Comparison of ENCODE assay signal across 8 cellular contexts in the genomic region with DNA sequence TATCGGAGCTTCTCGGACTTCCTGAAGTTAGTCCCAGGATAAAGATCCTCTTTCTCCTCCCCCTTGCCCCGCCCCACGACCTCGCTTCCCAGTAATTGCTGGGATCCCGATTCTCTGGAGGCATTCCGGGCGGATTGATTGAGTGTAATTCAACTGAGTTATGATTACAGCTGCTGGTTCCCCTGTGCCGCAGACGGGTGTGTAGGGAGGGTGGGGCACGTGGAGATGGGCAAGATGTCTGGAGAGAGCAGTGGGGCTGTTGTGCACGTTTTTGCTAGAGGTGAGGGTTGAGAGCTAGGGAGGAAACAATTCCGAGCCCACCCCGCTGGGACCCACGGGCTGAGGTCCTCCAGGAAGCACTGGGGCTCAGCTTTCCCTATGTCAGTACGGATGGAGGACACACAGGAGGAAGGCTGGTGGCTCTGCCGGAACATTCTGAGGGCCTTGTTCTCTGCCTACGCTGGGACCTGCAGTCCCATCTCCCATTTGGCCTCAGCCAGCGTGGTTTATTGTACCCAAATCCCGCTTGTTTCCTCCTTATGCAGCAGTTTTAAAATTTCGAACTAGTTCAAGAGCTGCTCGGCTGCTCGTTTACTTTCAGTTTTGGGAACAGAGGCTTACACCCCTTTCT. TPM values are rescaled to one million over a fixed set of nuclear protein-coding genes. Genes with fewer than 3 reads are reported as not detected.
A peak's percentile ranks its signal among the peaks of the same experiment; 100 is the strongest.
DNase-seq lines count a peak whose midpoint lies in the region; ATAC-seq and TF ChIP-seq lines count a peak whose summit lies in the region.

No MANE protein-coding gene starts in this region.

- 2% methylated on average over 23 of the region's 23 CpGs for WGBS in suprapubic skin

- no peak for TF ChIP-seq EP300 in suprapubic skin (IDR thresholded peaks at IDR 0.05)

- no peaks in the 10 kb centered on the region for H3K9me3 ChIP-seq in suprapubic skin

- peak; percentile 45 for ATAC-seq in activated CD4-positive, alpha-beta T cell treated with anti-CD3 and anti-CD28 coated beads for 36 hours
- peak; percentile 50 for ATAC-seq in activated CD8-positive, alpha-beta T cell treated with anti-CD3 and anti-CD28 coated beads, Interleukin-2, amount 10 ng/mL, durations not matched to agents 7 days and 5 days
- ATAC-seq in left colon (peak; percentile 23), HG03175 (IDR thresholded peaks at IDR 0.05; ENCODE audit: unreplicated experiment) (no peak), HG03108 (IDR thresholded peaks at IDR 0.05; ENCODE audit: unreplicated experiment) (no peak)

- H3K36me3 Mint-ChIP-seq in activated CD4-positive, alpha-beta T cell treated with anti-CD3 and anti-CD28 coated beads for 36 hours (ENCODE audit: low read depth) = peaks cover 3% of the 10 kb centered on the region
- peaks cover 17% of the 10 kb centered on the region for H3K36me3 Mint-ChIP-seq in activated CD8-positive, alpha-beta T cell treated with anti-CD3 and anti-CD28 coated beads, Interleukin-2, amount 10 ng/mL, durations not matched to agents 7 days and 5 days (ENCODE audit: low read depth)

- H3K4me1 ChIP-seq in suprapubic skin = peaks cover 67% of the 10 kb centered on the region

- TF ChIP-seq POLR2A in suprapubic skin (IDR thresholded peaks at IDR 0.05) = no peak

- H3K36me3 ChIP-seq in suprapubic skin = no peaks in the 10 kb centered on the region

- DNase-seq in activated CD4-positive, alpha-beta T cell treated with anti-CD3 and anti-CD28 coated beads for 36 hours = peak; percentile 43
- DNase-seq in activated CD4-positive, alpha-beta T cell treated with anti-CD3 and anti-CD28 coated beads for 1 hour = no peak
- DNase-seq in activated CD8-positive, alpha-beta T cell treated with anti-CD3 and anti-CD28 coated beads, Interleukin-2, amount 10 ng/mL, durations not matched to agents 7 days and 5 days = no peak
- DNase-seq in left colon (peak; percentile 60 to 72), suprapubic skin (ENCODE audit: low spot score in 2 of 2) (peak; percentile 74 to 82), SHP77 (lab: John Stamatoyannopoulos, UW) (no peak)

- intact Hi-C loops in activated CD4-positive, alpha-beta T cell treated with anti-CD3 and anti-CD28 coated beads for 36 hours (cut with DNase I, micrococcal nuclease) = loop anchor here (2.0 kb wide), 2 partner anchors 73 to 207 kb away; a partner anchor contains a TSS
- intact Hi-C loops in left colon (cut with DNase I, micrococcal nuclease) = no loop called here

- CTCF ChIA-PET in activated CD4-positive, alpha-beta T cell treated with anti-CD3 and anti-CD28 coated beads for 36 hours (lab: Charles Lee) = interaction anchor here (0.8 to 1.1 kb wide), 2 partner anchors 9 to 28 kb away, joined by 3 to 4 read pairs; no protein-coding TSS in a partner anchor
- CTCF ChIA-PET in activated CD8-positive, alpha-beta T cell treated with anti-CD3 and anti-CD28 coated beads, Interleukin-2, amount 10 ng/mL, durations not matched to agents 7 days and 5 days (lab: Charles Lee) = interaction anchor here (1.2 to 1.3 kb wide), 2 partner anchors 38 to 42 kb away, joined by 4 read pairs; no protein-coding TSS in a partner anchor

- H3K9me3 Mint-ChIP-seq in activated CD4-positive, alpha-beta T cell treated with anti-CD3 and anti-CD28 coated beads for 36 hours (ENCODE audit: low read depth) = peaks cover 3% of the 10 kb centered on the region
- peaks cover 10% of the 10 kb centered on the region for H3K9me3 Mint-ChIP-seq in activated CD8-positive, alpha-beta T cell treated with anti-CD3 and anti-CD28 coated beads, Interleukin-2, amount 10 ng/mL, durations not matched to agents 7 days and 5 days (ENCODE audit: insufficient read depth)

- POLR2A ChIA-PET in activated CD4-positive, alpha-beta T cell treated with anti-CD3 and anti-CD28 coated beads for 36 hours (lab: Charles Lee) = no interaction called here
- POLR2A ChIA-PET in activated CD8-positive, alpha-beta T cell treated with anti-CD3 and anti-CD28 coated beads, Interleukin-2, amount 10 ng/mL, durations not matched to agents 7 days and 5 days (lab: Charles Lee) = no interaction called here

- H3K27ac Mint-ChIP-seq in activated CD4-positive, alpha-beta T cell treated with anti-CD3 and anti-CD28 coated beads for 36 hours = no peak overlapping the region
- H3K27ac Mint-ChIP-seq in activated CD8-positive, alpha-beta T cell treated with anti-CD3 and anti-CD28 coated beads, Interleukin-2, amount 10 ng/mL, durations not matched to agents 7 days and 5 days = no peak overlapping the region

- TF ChIP-seq CTCF in suprapubic skin (IDR thresholded peaks at IDR 0.05) = no peak

- peak overlapping the region; percentile 36 for H3K27ac ChIP-seq in suprapubic skin

- peak overlapping the region; percentile 69 for H3K4me3 Mint-ChIP-seq in activated CD4-positive, alpha-beta T cell treated with anti-CD3 and anti-CD28 coated beads for 36 hours
- peak overlapping the region; percentile 73 for H3K4me3 Mint-ChIP-seq in activated CD8-positive, alpha-beta T cell treated with anti-CD3 and anti-CD28 coated beads, Interleukin-2, amount 10 ng/mL, durations not matched to agents 7 days and 5 days

- H3K27me3 ChIP-seq in suprapubic skin = peaks cover 93% of the 10 kb centered on the region

- H3K4me3 ChIP-seq in suprapubic skin = peak overlapping the region; percentile 52

- peaks cover 82% of the 10 kb centered on the region for H3K27me3 Mint-ChIP-seq in activated CD4-positive, alpha-beta T cell treated with anti-CD3 and anti-CD28 coated beads for 36 hours
- H3K27me3 Mint-ChIP-seq in activated CD8-positive, alpha-beta T cell treated with anti-CD3 and anti-CD28 coated beads, Interleukin-2, amount 10 ng/mL, durations not matched to agents 7 days and 5 days (ENCODE audit: low read depth) = peaks cover 90% of the 10 kb centered on the region

- H3K4me1 Mint-ChIP-seq in activated CD4-positive, alpha-beta T cell treated with anti-CD3 and anti-CD28 coated beads for 36 hours = peaks cover 60% of the 10 kb centered on the region
- peaks cover 44% of the 10 kb centered on the region for H3K4me1 Mint-ChIP-seq in activated CD8-positive, alpha-beta T cell treated with anti-CD3 and anti-CD28 coated beads, Interleukin-2, amount 10 ng/mL, durations not matched to agents 7 days and 5 days (ENCODE audit: low read depth)

RNA-seq across cellular contexts. Expression of a gene that starts 2.4 kb away (rescaled TPM):
- total RNA-seq in activated CD4-positive, alpha-beta T cell treated with anti-CD3 and anti-CD28 coated beads for 36 hours = not detected
- not detected for total RNA-seq in activated CD8-positive, alpha-beta T cell treated with anti-CD3 and anti-CD28 coated beads, Interleukin-2, amount 10 ng/mL, durations not matched to agents 7 days and 5 days
- 1 to 10 TPM; 3.6 to 8.1 TPM for total RNA-seq in left colon
- total RNA-seq in suprapubic skin = 1 to 10 TPM in 1 of 4 donors, under 1 TPM in 3; 0.60 to 1.1 (median 0.68) TPM

Comparison
In these comparisons a context has a peak if more than half of its experiments do, and no peak if none do; other contexts are left out.
1. DNase-seq: peak in activated CD4-positive, alpha-beta T cell treated with anti-CD3 and anti-CD28 coated beads for 36 hours (single experiment), left colon (2 of 2) and suprapubic skin (2 of 2); none in activated CD4-positive, alpha-beta T cell treated with anti-CD3 and anti-CD28 coated beads for 1 hour (single experiment), activated CD8-positive, alpha-beta T cell treated with anti-CD3 and anti-CD28 coated beads, Interleukin-2, amount 10 ng/mL, durations not matched to agents 7 days and 5 days (single experiment) and SHP77 (0 of 2).
2. ATAC-seq: peak in activated CD4-positive, alpha-beta T cell treated with anti-CD3 and anti-CD28 coated beads for 36 hours (single experiment), activated CD8-positive, alpha-beta T cell treated with anti-CD3 and anti-CD28 coated beads, Interleukin-2, amount 10 ng/mL, durations not matched to agents 7 days and 5 days (single experiment) and left colon (single experiment); none in HG03175 (single experiment) and HG03108 (single experiment).
3. intact Hi-C loops: an anchor here in activated CD4-positive, alpha-beta T cell treated with anti-CD3 and anti-CD28 coated beads for 36 hours (2.0 kb wide); none called in left colon.